In genomic region chr2:226125151-226125550, GRCh38 we compare ENCODE assay signal across 1 cellular context.
TF ChIP-seq lines count a peak whose summit lies in the region.

No MANE protein-coding gene starts in this region.

TF ChIP-seq in SK-N-SH, 30 proteins besides CTCF, POLR2A, EP300 and RAD21:
- TF ChIP-seq, protein P1, sequence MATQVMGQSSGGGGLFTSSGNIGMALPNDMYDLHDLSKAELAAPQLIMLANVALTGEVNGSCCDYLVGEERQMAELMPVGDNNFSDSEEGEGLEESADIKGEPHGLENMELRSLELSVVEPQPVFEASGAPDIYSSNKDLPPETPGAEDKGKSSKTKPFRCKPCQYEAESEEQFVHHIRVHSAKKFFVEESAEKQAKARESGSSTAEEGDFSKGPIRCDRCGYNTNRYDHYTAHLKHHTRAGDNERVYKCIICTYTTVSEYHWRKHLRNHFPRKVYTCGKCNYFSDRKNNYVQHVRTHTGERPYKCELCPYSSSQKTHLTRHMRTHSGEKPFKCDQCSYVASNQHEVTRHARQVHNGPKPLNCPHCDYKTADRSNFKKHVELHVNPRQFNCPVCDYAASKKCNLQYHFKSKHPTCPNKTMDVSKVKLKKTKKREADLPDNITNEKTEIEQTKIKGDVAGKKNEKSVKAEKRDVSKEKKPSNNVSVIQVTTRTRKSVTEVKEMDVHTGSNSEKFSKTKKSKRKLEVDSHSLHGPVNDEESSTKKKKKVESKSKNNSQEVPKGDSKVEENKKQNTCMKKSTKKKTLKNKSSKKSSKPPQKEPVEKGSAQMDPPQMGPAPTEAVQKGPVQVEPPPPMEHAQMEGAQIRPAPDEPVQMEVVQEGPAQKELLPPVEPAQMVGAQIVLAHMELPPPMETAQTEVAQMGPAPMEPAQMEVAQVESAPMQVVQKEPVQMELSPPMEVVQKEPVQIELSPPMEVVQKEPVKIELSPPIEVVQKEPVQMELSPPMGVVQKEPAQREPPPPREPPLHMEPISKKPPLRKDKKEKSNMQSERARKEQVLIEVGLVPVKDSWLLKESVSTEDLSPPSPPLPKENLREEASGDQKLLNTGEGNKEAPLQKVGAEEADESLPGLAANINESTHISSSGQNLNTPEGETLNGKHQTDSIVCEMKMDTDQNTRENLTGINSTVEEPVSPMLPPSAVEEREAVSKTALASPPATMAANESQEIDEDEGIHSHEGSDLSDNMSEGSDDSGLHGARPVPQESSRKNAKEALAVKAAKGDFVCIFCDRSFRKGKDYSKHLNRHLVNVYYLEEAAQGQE (IDR thresholded peaks at IDR 0.05; ENCODE audit: low read depth, low read length): no peak
- no peak for TF ChIP-seq GATA2 (CRISPR knock-in tag; IDR thresholded peaks at IDR 0.05)
- TF ChIP-seq FOSL2 (IDR thresholded peaks at IDR 0.05; ENCODE audit: borderline replicate concordance, low read depth): no peak
- TF ChIP-seq, protein P2, sequence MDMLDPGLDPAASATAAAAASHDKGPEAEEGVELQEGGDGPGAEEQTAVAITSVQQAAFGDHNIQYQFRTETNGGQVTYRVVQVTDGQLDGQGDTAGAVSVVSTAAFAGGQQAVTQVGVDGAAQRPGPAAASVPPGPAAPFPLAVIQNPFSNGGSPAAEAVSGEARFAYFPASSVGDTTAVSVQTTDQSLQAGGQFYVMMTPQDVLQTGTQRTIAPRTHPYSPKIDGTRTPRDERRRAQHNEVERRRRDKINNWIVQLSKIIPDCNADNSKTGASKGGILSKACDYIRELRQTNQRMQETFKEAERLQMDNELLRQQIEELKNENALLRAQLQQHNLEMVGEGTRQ (IDR thresholded peaks at IDR 0.05; ENCODE audit: borderline replicate concordance, low read depth, low read length): no peak
- TF ChIP-seq, protein P3, sequence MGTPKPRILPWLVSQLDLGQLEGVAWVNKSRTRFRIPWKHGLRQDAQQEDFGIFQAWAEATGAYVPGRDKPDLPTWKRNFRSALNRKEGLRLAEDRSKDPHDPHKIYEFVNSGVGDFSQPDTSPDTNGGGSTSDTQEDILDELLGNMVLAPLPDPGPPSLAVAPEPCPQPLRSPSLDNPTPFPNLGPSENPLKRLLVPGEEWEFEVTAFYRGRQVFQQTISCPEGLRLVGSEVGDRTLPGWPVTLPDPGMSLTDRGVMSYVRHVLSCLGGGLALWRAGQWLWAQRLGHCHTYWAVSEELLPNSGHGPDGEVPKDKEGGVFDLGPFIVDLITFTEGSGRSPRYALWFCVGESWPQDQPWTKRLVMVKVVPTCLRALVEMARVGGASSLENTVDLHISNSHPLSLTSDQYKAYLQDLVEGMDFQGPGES (IDR thresholded peaks at IDR 0.05; ENCODE audit: low read depth, low read length): no peak
- no peak for TF ChIP-seq FOXJ3 (CRISPR knock-in tag; IDR thresholded peaks at IDR 0.05)
- no peak for TF ChIP-seq CHD2 (IDR thresholded peaks at IDR 0.05; ENCODE audit: low read length, partially characterized antibody)
- TF ChIP-seq SMC3 (IDR thresholded peaks at IDR 0.05; ENCODE audit: low read depth, low read length): no peak
- no peak for TF ChIP-seq TAF1 (IDR thresholded peaks at IDR 0.05; ENCODE audit: borderline replicate concordance, low read depth, low read length)
- TF ChIP-seq MEF2A (IDR thresholded peaks at IDR 0.05; ENCODE audit: borderline replicate concordance, low read depth): no peak
- TF ChIP-seq USF1 (IDR thresholded peaks at IDR 0.05; ENCODE audit: borderline replicate concordance, low read depth): no peak
- TF ChIP-seq JUND (IDR thresholded peaks at IDR 0.05): no peak
- TF ChIP-seq POLR2AphosphoS5 (IDR thresholded peaks at IDR 0.05; ENCODE audit: low read depth, low read length): no peak
- no peak for TF ChIP-seq RFX5 (IDR thresholded peaks at IDR 0.05; ENCODE audit: low read length)
- TF ChIP-seq, protein P4, sequence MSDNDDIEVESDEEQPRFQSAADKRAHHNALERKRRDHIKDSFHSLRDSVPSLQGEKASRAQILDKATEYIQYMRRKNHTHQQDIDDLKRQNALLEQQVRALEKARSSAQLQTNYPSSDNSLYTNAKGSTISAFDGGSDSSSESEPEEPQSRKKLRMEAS (IDR thresholded peaks at IDR 0.05; ENCODE audit: low read depth): no peak
- TF ChIP-seq NFIC (IDR thresholded peaks at IDR 0.05; ENCODE audit: borderline replicate concordance): no peak
- TF ChIP-seq MXI1 (IDR thresholded peaks at IDR 0.05; ENCODE audit: low read depth, low read length): no peak
TF ChIP-seq in SK-N-SH: peak in this region for 0.
